ENCODE assay signal across 18 cellular contexts in genomic region chr7:47606176-47606575, GRCh38. TPM values are rescaled to one million over a fixed set of nuclear protein-coding genes. Genes with fewer than 3 reads are reported as not detected.
DNase-seq lines count a peak whose midpoint lies in the region; ATAC-seq and TF ChIP-seq lines count a peak whose summit lies in the region.
"Had no signal": no experiment of that assay in that cellular context is flagged by ENCODE, and none has a peak within 500 bp of the region (broad histone marks: within the 10 kb centered on the region; RNA-seq: fewer than 3 reads in every experiment).

No MANE protein-coding gene starts in this region.

- no peak for TF ChIP-seq CTCF in AG04450 (IDR thresholded peaks at IDR 0.05; ENCODE audit: low read depth, low read length)
- TF ChIP-seq CTCF in RWPE1 (conservative IDR thresholded peaks at IDR 0.05; ENCODE audit: low read depth), result no peak
- TF ChIP-seq CTCF in right lobe of liver (IDR thresholded peaks at IDR 0.05), result no peak
- no peak for TF ChIP-seq CTCF in spleen (IDR thresholded peaks at IDR 0.05 in 8 of 11, conservative IDR thresholded peaks at IDR 0.05 in 3 of 11)
- no peak for TF ChIP-seq CTCF in GM20000 (IDR thresholded peaks at IDR 0.05; ENCODE audit: extremely low read depth, missing control alignments)

- DNase-seq in AG04450 (ENCODE audit: low read depth, low spot score) (no peak), RWPE1 (ENCODE audit: low spot score) (no peak), right lobe of liver (no peak), spleen (no peak), GM20000 (ENCODE audit: low spot score) (no peak)
- DNase-seq in stimulated activated CD8-positive, alpha-beta memory T cell treated with anti-CD3 and anti-CD28 coated beads, Interleukin-4, amount 100 ng/mL, for 48 hours, result no peak
- DNase-seq in stimulated activated CD4-positive, alpha-beta T cell treated with anti-CD3 and anti-CD28 coated beads, Interleukin-1b, Interleukin-23, amount 100 ng/mL, for 48 hours, result no peak
- DNase-seq: CD4-positive, alpha-beta memory T cell; DMS 273 treated with DMSO at 0.1 percent for 48 hours; MM.1S; NCI-H1105 treated with DMSO at 0.1 percent for 48 hours; NCI-H187 treated with DMSO at 0.1 percent for 48 hours; NCI-H2171; NCI-H82; SJCRH30 had no signal

- CTCF ChIA-PET in AG04450 (lab: Charles Lee), result no interaction called here
- CTCF ChIA-PET in RWPE1 (lab: Yijun Ruan, JAX), result no interaction called here

- TF ChIP-seq POLR2A in right lobe of liver (IDR thresholded peaks at IDR 0.05) (no peak), spleen (IDR thresholded peaks at IDR 0.05) (no peak)

- intact Hi-C loops in right lobe of liver (cut with DNase I) (no loop called here), spleen (cut with DNase I; ENCODE audit: low total_unique reads) (no loop called here)

- POLR2A ChIA-PET in AG04450 (lab: Yijun Ruan, JAX), result no interaction called here
- POLR2A ChIA-PET in RWPE1 (lab: Yijun Ruan, JAX; ENCODE audit: low non-redundant PET), result no interaction called here

- WGBS in right lobe of liver (ENCODE audit: insufficient coverage, low coverage, low lambda C conversion rate, missing lambda C conversion rate), result 28% methylated on average over 3 of the region's 8 CpGs
- WGBS in spleen, 5 donors, result 92 to 96% (median 93%) methylated on average over 8 of the region's 8 CpGs

- ATAC-seq in right lobe of liver, result peak in 1 of 4 donors; percentile 21
- no peak for ATAC-seq in HG02973 (IDR thresholded peaks at IDR 0.05; ENCODE audit: unreplicated experiment)

- H3K27ac ChIP-seq in AG04450 (ENCODE audit: low read depth, low read length), result peak overlapping the region; percentile 31
- peak overlapping the region; percentile 94 for H3K27ac ChIP-seq in RWPE1
- peak overlapping the region; percentile 20 to 77 (median 52) for H3K27ac ChIP-seq in right lobe of liver
- peak overlapping the region in 6 of 8 donors; percentile 13 to 72 (median 40) for H3K27ac ChIP-seq in spleen
- H3K27ac ChIP-seq: KMS-11, SJCRH30 had no signal

- H3K27me3 ChIP-seq in AG04450 (ENCODE audit: control insufficient read depth, insufficient read depth, low read length) (no peaks in the 10 kb centered on the region), right lobe of liver (no peaks in the 10 kb centered on the region), spleen (replicated peaks in 1 of 7) (no peaks in the 10 kb centered on the region)
- H3K27me3 ChIP-seq: SJCRH30 had no signal

- H3K4me3 ChIP-seq in AG04450 (ENCODE audit: low read depth, low read length), result no peak overlapping the region
- H3K4me3 ChIP-seq in right lobe of liver, result no peak overlapping the region
- no peak overlapping the region for H3K4me3 ChIP-seq in spleen
- H3K4me3 ChIP-seq: SJCRH30 had no signal

- H3K9me3 ChIP-seq in AG04450 (ENCODE audit: control insufficient read depth, insufficient read depth, low read length) (no peaks in the 10 kb centered on the region), right lobe of liver (no peaks in the 10 kb centered on the region), spleen (no peaks in the 10 kb centered on the region)
- H3K9me3 ChIP-seq: SJCRH30 had no signal

- H3K4me1 ChIP-seq in right lobe of liver, result peaks cover 2 to 76% (median 37%) of the 10 kb centered on the region in 4 donors
- H3K4me1 ChIP-seq in spleen, result peaks cover 9 to 38% (median 14%) of the 10 kb centered on the region in 6 donors

- H3K36me3 ChIP-seq in right lobe of liver (no peaks in the 10 kb centered on the region), spleen (no peaks in the 10 kb centered on the region)
- H3K36me3 ChIP-seq: SJCRH30 had no signal

RNA-seq across cellular contexts. Expression of gene TNS3, which starts 24.3 kb away (rescaled TPM):
- polyA plus RNA-seq in AG04450 (2011; rRNA removed) (121 and 131 TPM in 2 replicates), spleen (10 to 100 TPM; 17.7 to 31.4 (median 20.9) TPM)
- 326 and 376 TPM in 2 replicates for polyA minus RNA-seq in AG04450 (2011; rRNA and poly(A)+ RNA removed)
- total RNA-seq in right lobe of liver (10 to 100 TPM; 51.2 to 95.0 (median 58.4) TPM), spleen (100 to 1,000 TPM; 122 to 247 (median 152) TPM)
- total RNA-seq: A673 had no signal

Comparison
In these comparisons a context has a peak if more than half of its experiments do, and no peak if none do; other contexts are left out.
1. H3K27ac ChIP-seq: peak in every context shown above with its lines; median percentile 94 in RWPE1; 52 in right lobe of liver; 40 in spleen; 31 in AG04450.